In genomic region chr2:216478791-216479190, GRCh38 we compare ENCODE assay signal across 13 cellular contexts. TPM values are rescaled to one million over a fixed set of nuclear protein-coding genes. Genes with fewer than 3 reads are reported as not detected.
DNase-seq lines count a peak whose midpoint lies in the region; ATAC-seq and TF ChIP-seq lines count a peak whose summit lies in the region.
"Had no signal": no experiment of that assay in that cellular context is flagged by ENCODE, and none has a peak within 500 bp of the region (broad histone marks: within the 10 kb centered on the region; RNA-seq: fewer than 3 reads in every experiment).

No MANE protein-coding gene starts in this region.

- no peak for ATAC-seq in activated naive CD4-positive, alpha-beta T cell treated with anti-CD3 and anti-CD28 coated beads, Interleukin-2, amount 50 U/mL, for 72 hours
- ATAC-seq: Right ventricle myocardium inferior had no signal

- DNase-seq in SJSA1 (ENCODE audit: low read depth in 1 of 2, low spot score in 2 of 2) (no peak), endodermal cell (peak; percentile 62), AML-193 (lab: John Stamatoyannopoulos, UW) (no peak)
- DNase-seq in stimulated activated naive CD4-positive, alpha-beta T cell treated with Interleukin-2 at 50 U/mL for 16 hours (lab: John Stamatoyannopoulos, UW), result no peak
- no peak for DNase-seq in activated naive CD4-positive, alpha-beta T cell treated with anti-CD3 and anti-CD28 coated beads, Interleukin-2, amount 50 U/mL, for 72 hours (ENCODE audit: low spot score in 2 of 2)
- DNase-seq: CD8-positive, alpha-beta memory T cell; NCI-H1092; NCI-H1694 treated with DMSO at 0.1 percent for 48 hours; NCI-H446; NCI-H748 treated with DMSO at 0.1 percent for 48 hours had no signal

- H3K27ac ChIP-seq in HUES48 (ENCODE audit: low read depth, low read length) (peak overlapping the region; percentile 68), SJSA1 (peak overlapping the region; percentile 12), endodermal cell (ENCODE audit: low read depth, low read length) (no peak overlapping the region), temporal lobe (ENCODE audit: low read depth, low read length) (peak overlapping the region; percentile 82)

- H3K36me3 ChIP-seq in HUES48 (ENCODE audit: control insufficient read depth, insufficient read depth, low read length) (peaks cover 25% of the 10 kb centered on the region), SJSA1 (peaks cover 29% of the 10 kb centered on the region), endodermal cell (ENCODE audit: control insufficient read depth, insufficient read depth, low read length) (peaks cover 61% of the 10 kb centered on the region)

- H3K9me3 ChIP-seq in HUES48 (ENCODE audit: control insufficient read depth, insufficient read depth, low read length) (no peaks in the 10 kb centered on the region), SJSA1 (replicated peaks) (no peaks in the 10 kb centered on the region), endodermal cell (ENCODE audit: control insufficient read depth, low read length) (no peaks in the 10 kb centered on the region)

- no peak overlapping the region for H3K4me3 Mint-ChIP-seq in endodermal cell
- H3K4me3 Mint-ChIP-seq: CD8-positive, alpha-beta memory T cell had no signal

- peaks cover 47% of the 10 kb centered on the region for H3K36me3 Mint-ChIP-seq in endodermal cell (ENCODE audit: low read depth)
- H3K36me3 Mint-ChIP-seq in activated naive CD4-positive, alpha-beta T cell treated with anti-CD3 and anti-CD28 coated beads, Interleukin-2, amount 50 U/mL, for 72 hours, result peaks cover 9 to 10% of the 10 kb centered on the region in 2 donors

- H3K4me1 ChIP-seq in HUES48 (ENCODE audit: control insufficient read depth, insufficient read depth, low read length) (0 out of 2 replicates have a peak, but pooled peaks cover 3% of the 10 kb centered on the region), SJSA1 (replicated peaks) (peaks cover 22% of the 10 kb centered on the region), endodermal cell (ENCODE audit: control insufficient read depth, insufficient read depth, low read length) (peaks cover 5% of the 10 kb centered on the region)

- H3K9ac ChIP-seq in HUES48 (ENCODE audit: low read depth, low read length) (no peak overlapping the region), endodermal cell (ENCODE audit: extremely low read depth, low read length, poor library complexity, severe bottlenecking) (no peak overlapping the region)

- no peaks in the 10 kb centered on the region for H3K27me3 ChIP-seq in HUES48 (ENCODE audit: control insufficient read depth, insufficient read depth, low read length)
- H3K27me3 ChIP-seq in SJSA1 (replicated peaks), result no peaks in the 10 kb centered on the region
- H3K27me3 ChIP-seq in endodermal cell (ENCODE audit: control insufficient read depth, insufficient read depth, low read length, poor library complexity, severe bottlenecking), result no peaks in the 10 kb centered on the region

- WGBS in endodermal cell (ENCODE audit: insufficient coverage in 1 of 2, insufficient read length in 1 of 2), 2 experiments, result 84 to 90% methylated on average over 1 of the region's 1 CpG

- H3K4me1 Mint-ChIP-seq in endodermal cell, result no peaks in the 10 kb centered on the region

- H3K27ac Mint-ChIP-seq in endodermal cell, result no peak overlapping the region
- H3K27ac Mint-ChIP-seq in activated naive CD4-positive, alpha-beta T cell treated with anti-CD3 and anti-CD28 coated beads, Interleukin-2, amount 50 U/mL, for 72 hours, result no peak overlapping the region

- H3K9me3 Mint-ChIP-seq in endodermal cell, result no peaks in the 10 kb centered on the region
- H3K9me3 Mint-ChIP-seq in activated naive CD4-positive, alpha-beta T cell treated with anti-CD3 and anti-CD28 coated beads, Interleukin-2, amount 50 U/mL, for 72 hours, result no peaks in the 10 kb centered on the region
- H3K9me3 Mint-ChIP-seq: CD8-positive, alpha-beta memory T cell had no signal

- TF ChIP-seq CTCF in endodermal cell (conservative IDR thresholded peaks at IDR 0.05), result peak; percentile 34

- H3K4me3 ChIP-seq in HUES48 (ENCODE audit: low read depth, low read length), result no peak overlapping the region
- no peak overlapping the region for H3K4me3 ChIP-seq in SJSA1
- H3K4me3 ChIP-seq in endodermal cell (ENCODE audit: low read length), result no peak overlapping the region

- no peaks in the 10 kb centered on the region for H3K27me3 Mint-ChIP-seq in endodermal cell (ENCODE audit: insufficient read depth)
- H3K27me3 Mint-ChIP-seq: CD8-positive, alpha-beta memory T cell had no signal

RNA-seq across cellular contexts. Expression of gene RPL37A, which starts 19.9 kb away (rescaled TPM):
- 1,252 and 2,448 TPM in 2 replicates for total RNA-seq in SJSA1 (2014; rRNA removed; shearing (Covaris generic))
- total RNA-seq in endodermal cell, result 1,000 to 10,000 TPM; 2,589 to 2,765 TPM
- 1,971 TPM for polyA plus RNA-seq in endodermal cell (2013, experiment 1 of 2)
- 1,927 TPM for polyA plus RNA-seq in endodermal cell (2013, experiment 2 of 2)
- total RNA-seq in temporal lobe, result 1,375 TPM
- total RNA-seq in activated naive CD4-positive, alpha-beta T cell treated with anti-CD3 and anti-CD28 coated beads, Interleukin-2, amount 50 U/mL, for 72 hours, result 1,000 to 10,000 TPM; 3,400 to 3,972 TPM
